ENCODE assay signal across 1 cellular context in the genomic region with DNA sequence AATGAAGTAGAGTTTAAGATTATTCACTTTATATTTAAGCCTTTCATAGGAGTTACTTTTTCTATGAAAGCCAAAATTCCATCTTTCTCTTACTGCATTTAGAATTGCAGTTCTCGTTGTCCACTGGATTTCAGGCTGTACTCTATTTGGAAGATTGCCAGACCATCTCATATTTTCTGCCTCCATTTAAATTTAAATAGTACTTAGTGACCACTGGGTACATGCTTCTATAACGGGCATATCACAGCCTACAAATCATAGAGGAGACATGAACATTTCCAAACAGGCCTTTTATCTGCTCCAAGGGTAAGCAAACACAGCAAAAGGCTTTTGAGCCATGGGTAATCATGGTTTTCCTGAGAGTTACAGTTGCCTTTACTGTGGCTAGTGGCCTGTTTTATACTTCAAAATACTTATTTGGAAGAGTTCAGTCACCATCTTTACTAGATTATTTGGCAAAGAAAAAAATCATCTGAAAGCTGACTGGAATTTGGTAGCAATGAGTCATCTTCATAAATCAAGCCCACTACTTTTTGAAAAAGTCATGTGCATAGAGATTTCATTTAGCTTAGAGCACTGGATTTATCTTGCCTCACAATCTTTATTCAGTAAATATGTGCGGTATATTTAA.
TF ChIP-seq lines count a peak whose summit lies in the region.

No MANE protein-coding gene starts in this region.

TF ChIP-seq in HEK293T, 16 proteins besides CTCF, POLR2A, EP300 and RAD21:
- no peak for TF ChIP-seq HDGF (IDR thresholded peaks at IDR 0.05; ENCODE audit: borderline replicate concordance)
- TF ChIP-seq FOXA1 (IDR thresholded peaks at IDR 0.05), result no peak
- TF ChIP-seq ARNT (IDR thresholded peaks at IDR 0.05), result no peak
- TF ChIP-seq CTBP1 (IDR thresholded peaks at IDR 0.05; ENCODE audit: borderline replicate concordance), result no peak
- no peak for TF ChIP-seq ZNF384 (IDR thresholded peaks at IDR 0.05)
- TF ChIP-seq, protein P1, sequence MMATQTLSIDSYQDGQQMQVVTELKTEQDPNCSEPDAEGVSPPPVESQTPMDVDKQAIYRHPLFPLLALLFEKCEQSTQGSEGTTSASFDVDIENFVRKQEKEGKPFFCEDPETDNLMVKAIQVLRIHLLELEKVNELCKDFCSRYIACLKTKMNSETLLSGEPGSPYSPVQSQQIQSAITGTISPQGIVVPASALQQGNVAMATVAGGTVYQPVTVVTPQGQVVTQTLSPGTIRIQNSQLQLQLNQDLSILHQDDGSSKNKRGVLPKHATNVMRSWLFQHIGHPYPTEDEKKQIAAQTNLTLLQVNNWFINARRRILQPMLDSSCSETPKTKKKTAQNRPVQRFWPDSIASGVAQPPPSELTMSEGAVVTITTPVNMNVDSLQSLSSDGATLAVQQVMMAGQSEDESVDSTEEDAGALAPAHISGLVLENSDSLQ (IDR thresholded peaks at IDR 0.05), result no peak
